ENCODE assay signal across 13 cellular contexts in the genomic region with DNA sequence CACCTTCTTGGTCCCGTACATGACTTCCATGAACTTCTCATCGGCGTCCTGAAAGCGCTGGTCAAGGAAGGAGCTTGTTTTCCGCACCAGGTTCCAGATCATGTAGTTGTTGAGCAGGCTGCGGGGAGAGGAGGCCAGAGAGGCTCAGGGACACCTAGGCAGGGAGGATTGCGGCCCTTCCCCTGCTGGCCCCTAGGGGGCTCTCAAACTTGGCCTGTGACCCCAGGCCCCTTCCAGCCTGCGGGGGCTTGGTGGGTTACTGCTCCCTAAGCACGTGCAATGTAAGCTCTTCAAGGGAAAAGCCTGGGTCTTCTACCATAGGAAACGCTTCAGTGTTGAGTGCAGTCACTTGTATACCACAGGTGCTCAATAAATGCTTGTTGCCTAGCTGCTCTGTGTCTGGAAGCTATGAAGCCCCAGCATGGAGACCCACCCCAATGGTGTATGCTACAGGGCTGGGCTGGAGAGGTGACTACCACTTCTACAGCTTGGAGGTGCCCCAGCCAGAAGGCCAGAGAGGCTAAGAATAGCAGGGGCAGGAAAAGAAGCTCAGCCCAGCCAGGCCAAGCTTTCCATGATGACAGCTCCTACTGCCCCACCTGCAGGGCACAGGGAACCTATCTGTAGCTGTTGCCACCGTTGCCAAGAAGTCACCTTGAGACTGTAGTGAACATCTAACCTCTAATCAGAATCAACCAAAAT. TPM values are rescaled to one million over a fixed set of nuclear protein-coding genes. Genes with fewer than 3 reads are reported as not detected.
DNase-seq lines count a peak whose midpoint lies in the region; ATAC-seq and TF ChIP-seq lines count a peak whose summit lies in the region.
"Had no signal": no experiment of that assay in that cellular context is flagged by ENCODE, and none has a peak within 500 bp of the region (broad histone marks: within the 10 kb centered on the region; RNA-seq: fewer than 3 reads in every experiment).

No MANE protein-coding gene starts in this region.

- H3K27me3 ChIP-seq in neural progenitor cell = no peaks in the 10 kb centered on the region
- H3K27me3 ChIP-seq: thyroid gland had no signal

- peaks cover 64% of the 10 kb centered on the region for H3K36me3 Mint-ChIP-seq in activated CD4-positive, alpha-beta T cell treated with anti-CD3 and anti-CD28 coated beads, Interleukin-2, amount 10 ng/mL, durations not matched to agents 24 days and 14 days (ENCODE audit: low read depth)
- peaks cover 31% of the 10 kb centered on the region for H3K36me3 Mint-ChIP-seq in HFFc6 (ENCODE audit: low read depth)
- H3K36me3 Mint-ChIP-seq in neural progenitor cell = peaks cover 12% of the 10 kb centered on the region

- H3F3A ChIP-seq in neural progenitor cell (ENCODE audit: low read depth) = no peaks in the 10 kb centered on the region

- no peaks in the 10 kb centered on the region for H4K20me1 ChIP-seq in neural progenitor cell (ENCODE audit: low read depth)

- TF ChIP-seq CTCF in HFFc6 (IDR thresholded peaks at IDR 0.05) (peak; percentile 68), cardiac fibroblast (IDR thresholded peaks at IDR 0.05; ENCODE audit: low read depth, low read length) (peak; percentile 60), neural progenitor cell (IDR thresholded peaks at IDR 0.05) (peak; percentile 58)

- intact Hi-C loops in activated CD4-positive, alpha-beta T cell treated with anti-CD3 and anti-CD28 coated beads, Interleukin-2, amount 10 ng/mL, durations not matched to agents 24 days and 14 days (cut with micrococcal nuclease) = no loop called here

- H3K27ac Mint-ChIP-seq in activated CD4-positive, alpha-beta T cell treated with anti-CD3 and anti-CD28 coated beads, Interleukin-2, amount 10 ng/mL, durations not matched to agents 24 days and 14 days = no peak overlapping the region
- no peak overlapping the region for H3K27ac Mint-ChIP-seq in HFFc6
- H3K27ac Mint-ChIP-seq in neural progenitor cell = peak overlapping the region; percentile 66
- H3K27ac Mint-ChIP-seq: activated T-helper 2 cell treated with anti-CD3 and anti-CD28 coated beads, Interferon-gamma antibody, Interleukin-2, Interleukin-4, amounts not matched to agents 10 μg/mL and 5 μg/mL and 100 μg/mL, durations not matched to agents 14 hours and 24 hours and 36 hours had no signal

- H3K4me3 ChIP-seq in cardiac fibroblast (replicated peaks in 1 of 2; ENCODE audit: low read depth in 2 of 2, low read length in 2 of 2) (no peak overlapping the region), neural progenitor cell (no peak overlapping the region)
- H3K4me3 ChIP-seq: thyroid gland had no signal

- no peaks in the 10 kb centered on the region for H3K4me1 Mint-ChIP-seq in activated CD4-positive, alpha-beta T cell treated with anti-CD3 and anti-CD28 coated beads, Interleukin-2, amount 10 ng/mL, durations not matched to agents 24 days and 14 days
- H3K4me1 Mint-ChIP-seq in HFFc6 (ENCODE audit: low read depth) (peaks cover 27% of the 10 kb centered on the region), neural progenitor cell (peaks cover 10% of the 10 kb centered on the region)

- H3K9ac ChIP-seq in neural progenitor cell = no peak overlapping the region

- H3K9me3 ChIP-seq in neural progenitor cell (ENCODE audit: low read depth) = no peaks in the 10 kb centered on the region
- H3K9me3 ChIP-seq: thyroid gland had no signal

- no peaks in the 10 kb centered on the region for H3K27me3 Mint-ChIP-seq in activated CD4-positive, alpha-beta T cell treated with anti-CD3 and anti-CD28 coated beads, Interleukin-2, amount 10 ng/mL, durations not matched to agents 24 days and 14 days
- H3K27me3 Mint-ChIP-seq in HFFc6 (ENCODE audit: insufficient read depth) (no peaks in the 10 kb centered on the region; the same call in 1 of the 2 replicates), neural progenitor cell (ENCODE audit: insufficient read depth, low read depth) (no peaks in the 10 kb centered on the region)

- H3K4me1 ChIP-seq in neural progenitor cell = peaks cover 3% of the 10 kb centered on the region
- H3K4me1 ChIP-seq: thyroid gland had no signal

- H3K4me2 ChIP-seq in neural progenitor cell = no peak overlapping the region

- H3K36me3 ChIP-seq in neural progenitor cell = no peaks in the 10 kb centered on the region

- H3K79me2 ChIP-seq in neural progenitor cell (ENCODE audit: low read depth) = no peaks in the 10 kb centered on the region

- peak; percentile 34 for DNase-seq in activated CD4-positive, alpha-beta T cell treated with anti-CD3 and anti-CD28 coated beads for 48 hours
- no peak for DNase-seq in activated CD4-positive, alpha-beta T cell treated with anti-CD3 and anti-CD28 coated beads, Interleukin-2, amount 10 ng/mL, durations not matched to agents 24 days and 14 days
- DNase-seq in HFFc6 (no peak), cardiac fibroblast (ENCODE audit: low read depth in 2 of 2) (no peak), neural progenitor cell (ENCODE audit: low spot score) (peak; percentile 33), AG20443 (ENCODE audit: low spot score) (no peak), H4 (ENCODE audit: low spot score) (no peak)
- DNase-seq: NCI-H1105 treated with DMSO at 0.1 percent for 48 hours, NCI-H774, T1000, thyroid gland had no signal

- H3K27ac ChIP-seq in neural progenitor cell = no peak overlapping the region
- H3K27ac ChIP-seq: thyroid gland had no signal

- H3K4me3 Mint-ChIP-seq in activated CD4-positive, alpha-beta T cell treated with anti-CD3 and anti-CD28 coated beads, Interleukin-2, amount 10 ng/mL, durations not matched to agents 24 days and 14 days = no peak overlapping the region
- no peak overlapping the region for H3K4me3 Mint-ChIP-seq in HFFc6
- H3K4me3 Mint-ChIP-seq in neural progenitor cell = no peak overlapping the region

- H3K9me3 Mint-ChIP-seq in activated CD4-positive, alpha-beta T cell treated with anti-CD3 and anti-CD28 coated beads, Interleukin-2, amount 10 ng/mL, durations not matched to agents 24 days and 14 days = no peaks in the 10 kb centered on the region
- H3K9me3 Mint-ChIP-seq in HFFc6 = no peaks in the 10 kb centered on the region
- H3K9me3 Mint-ChIP-seq in neural progenitor cell = no peaks in the 10 kb centered on the region
- H3K9me3 Mint-ChIP-seq: activated T-helper 2 cell treated with anti-CD3 and anti-CD28 coated beads, Interferon-gamma antibody, Interleukin-2, Interleukin-4, amounts not matched to agents 10 μg/mL and 5 μg/mL and 100 μg/mL, durations not matched to agents 14 hours and 24 hours and 36 hours had no signal

- no peak for ATAC-seq in HG03039 (IDR thresholded peaks at IDR 0.05; ENCODE audit: unreplicated experiment)

- H2AFZ ChIP-seq in neural progenitor cell (replicated peaks) = no peak overlapping the region

RNA-seq across cellular contexts. Expression of a gene that starts 45.1 kb away (rescaled TPM):
- 133 and 134 TPM in 2 replicates for total RNA-seq in activated CD4-positive, alpha-beta T cell treated with anti-CD3 and anti-CD28 coated beads, Interleukin-2, amount 10 ng/mL, durations not matched to agents 24 days and 14 days
- 100 to 1,000 TPM; 116 to 134 (median 124) TPM for total RNA-seq in HFFc6 (2021; fragmentation: NEBNext Ultra II Directional; extraction: Animal tissue kit (Norgen Biotek cat#: 25700))
- total RNA-seq in neural progenitor cell (ENCODE audit: low replicate concordance) = 12.5 and 15.2 TPM in 2 replicates
- 55.2 and 64.7 TPM in 2 replicates for total RNA-seq in H4 (2014; rRNA removed; shearing (Covaris generic))

Comparison
In these comparisons a context has a peak if more than half of its experiments do, and no peak if none do; other contexts are left out.
1. DNase-seq: peak in activated CD4-positive, alpha-beta T cell treated with anti-CD3 and anti-CD28 coated beads for 48 hours (single experiment) and neural progenitor cell (single experiment); none in activated CD4-positive, alpha-beta T cell treated with anti-CD3 and anti-CD28 coated beads, Interleukin-2, amount 10 ng/mL, durations not matched to agents 24 days and 14 days (single experiment), HFFc6 (single experiment), cardiac fibroblast (0 of 2), AG20443 (single experiment) and H4 (single experiment).
2. Peak in every context shown above with its lines, with median percentiles within 50 percentile points of each other: CTCF ChIP-seq.